In genomic region chr14:64855732-64856527, GRCh38 we compare ENCODE assay signal across 20 cellular contexts. TPM values are rescaled to one million over a fixed set of nuclear protein-coding genes. Genes with fewer than 3 reads are reported as not detected.
A peak's percentile ranks its signal among the peaks of the same experiment; 100 is the strongest.
DNase-seq lines count a peak whose midpoint lies in the region; ATAC-seq lines count a peak whose summit lies in the region.
"Had no signal": no experiment of that assay in that cellular context is flagged by ENCODE, and none has a peak within 500 bp of the region (broad histone marks: within the 10 kb centered on the region; RNA-seq: fewer than 3 reads in every experiment).

No MANE protein-coding gene starts in this region.

- H3K4me1 Mint-ChIP-seq in stimulated activated effector memory CD8-positive, alpha-beta T cell treated with anti-CD3 and anti-CD28 coated beads, Interleukin-12 subunit alpha, Interleukin-12 subunit beta, amount 100 ng/mL, for 72 hours, result no peaks in the 10 kb centered on the region
- H3K4me1 Mint-ChIP-seq: activated naive CD8-positive, alpha-beta T cell treated with anti-CD3 and anti-CD28 coated beads, Interleukin-2, amount 50 U/mL, for 24 hours had no signal

- H3K27ac Mint-ChIP-seq in stimulated activated effector memory CD8-positive, alpha-beta T cell treated with anti-CD3 and anti-CD28 coated beads, Interleukin-12 subunit alpha, Interleukin-12 subunit beta, amount 100 ng/mL, for 72 hours, result no peak overlapping the region
- H3K27ac Mint-ChIP-seq: activated CD4-positive, alpha-beta T cell treated with anti-CD3 and anti-CD28 coated beads, Interleukin-2, amount 10 ng/mL, durations not matched to agents 7 days and 5 days; activated naive CD8-positive, alpha-beta T cell treated with anti-CD3 and anti-CD28 coated beads, Interleukin-2, amount 50 U/mL, for 24 hours had no signal

- H3K4me3 Mint-ChIP-seq in stimulated activated effector memory CD8-positive, alpha-beta T cell treated with anti-CD3 and anti-CD28 coated beads, Interleukin-12 subunit alpha, Interleukin-12 subunit beta, amount 100 ng/mL, for 72 hours, result no peak overlapping the region
- H3K4me3 Mint-ChIP-seq: activated CD4-positive, alpha-beta T cell treated with anti-CD3 and anti-CD28 coated beads, Interleukin-2, amount 10 ng/mL, durations not matched to agents 7 days and 5 days; activated naive CD8-positive, alpha-beta T cell treated with anti-CD3 and anti-CD28 coated beads, Interleukin-2, amount 50 U/mL, for 24 hours; CD4-positive, CD25-positive, alpha-beta regulatory T cell had no signal

- ATAC-seq in Right ventricle myocardium superior (ENCODE audit: poor library complexity), result peak; percentile 63
- no peak for ATAC-seq in Right ventricle myocardium inferior
- peak; percentile 16 for ATAC-seq in stimulated activated effector memory CD8-positive, alpha-beta T cell treated with anti-CD3 and anti-CD28 coated beads, Interleukin-12 subunit alpha, Interleukin-12 subunit beta, amount 100 ng/mL, for 72 hours
- ATAC-seq in GM18858 (IDR thresholded peaks at IDR 0.05; ENCODE audit: unreplicated experiment), result no peak
- ATAC-seq: activated naive CD8-positive, alpha-beta T cell treated with anti-CD3 and anti-CD28 coated beads, Interleukin-2, amount 50 U/mL, for 24 hours; stimulated activated naive CD8-positive, alpha-beta T cell treated with anti-CD3 and anti-CD28 coated beads, Interleukin-15, Interleukin-2, amounts not matched to agents 100 U/mL and 50 U/mL, for 24 hours had no signal

- no peak for DNase-seq in Right ventricle myocardium superior
- DNase-seq in Right ventricle myocardium inferior (ENCODE audit: missing footprints), result no peak
- DNase-seq in NCI-H2107 treated with DMSO at 0.1 percent for 48 hours (lab: John Stamatoyannopoulos, UW; ENCODE audit: unreplicated experiment), result peak; percentile 95
- peak; percentile 93 to 97 for DNase-seq in cerebellar nuclear complex (lab: John Stamatoyannopoulos, UW)
- no peak for DNase-seq in stimulated activated effector memory CD8-positive, alpha-beta T cell treated with anti-CD3 and anti-CD28 coated beads, Interleukin-12 subunit alpha, Interleukin-12 subunit beta, amount 100 ng/mL, for 72 hours (ENCODE audit: low spot score in 2 of 2)
- DNase-seq in dermis blood vessel endothelial cell, result no peak
- DNase-seq in activated naive CD4-positive, alpha-beta T cell treated with anti-CD3 and anti-CD28 coated beads, Interleukin-2, amount 50 U/mL, for 16 hours, result no peak
- DNase-seq: ACHN; activated CD4-positive, alpha-beta T cell treated with anti-CD3 and anti-CD28 coated beads, Interleukin-2, amount 10 ng/mL, durations not matched to agents 7 days and 5 days; activated naive CD8-positive, alpha-beta T cell treated with anti-CD3 and anti-CD28 coated beads, Interleukin-2, amount 50 U/mL, for 24 hours; activated T-cell treated with anti-CD3 and anti-CD28 coated beads, Interleukin-2, amount 50 U/mL, for 1 hour; CD4-positive, CD25-positive, alpha-beta regulatory T cell; KG1; left cardiac atrium; NCI-H1417 treated with DMSO at 0.1 percent for 48 hours; pancreas; stimulated activated naive CD8-positive, alpha-beta T cell treated with anti-CD3 and anti-CD28 coated beads, Interleukin-15, Interleukin-2, amounts not matched to agents 100 U/mL and 50 U/mL, for 24 hours; T1000 had no signal

- no peaks in the 10 kb centered on the region for H3K9me3 Mint-ChIP-seq in stimulated activated effector memory CD8-positive, alpha-beta T cell treated with anti-CD3 and anti-CD28 coated beads, Interleukin-12 subunit alpha, Interleukin-12 subunit beta, amount 100 ng/mL, for 72 hours
- H3K9me3 Mint-ChIP-seq: activated CD4-positive, alpha-beta T cell treated with anti-CD3 and anti-CD28 coated beads, Interleukin-2, amount 10 ng/mL, durations not matched to agents 7 days and 5 days; activated naive CD8-positive, alpha-beta T cell treated with anti-CD3 and anti-CD28 coated beads, Interleukin-2, amount 50 U/mL, for 24 hours; CD4-positive, CD25-positive, alpha-beta regulatory T cell had no signal

- intact Hi-C loops in Right ventricle myocardium superior (cut with DNase I), result no loop called here
- intact Hi-C loops in Right ventricle myocardium inferior (cut with DNase I), result no loop called here

- H3K36me3 Mint-ChIP-seq in stimulated activated effector memory CD8-positive, alpha-beta T cell treated with anti-CD3 and anti-CD28 coated beads, Interleukin-12 subunit alpha, Interleukin-12 subunit beta, amount 100 ng/mL, for 72 hours, result no peaks in the 10 kb centered on the region
- H3K36me3 Mint-ChIP-seq: CD4-positive, CD25-positive, alpha-beta regulatory T cell had no signal

RNA-seq across cellular contexts. Expression of gene SPTB, which starts 23.8 kb away (rescaled TPM):
- 70.8 TPM for total RNA-seq in Right ventricle myocardium superior
- 79.4 TPM for total RNA-seq in Right ventricle myocardium inferior
- under 0.01 and 0.05 TPM in 2 replicates for total RNA-seq in dermis blood vessel endothelial cell
- total RNA-seq: activated CD4-positive, alpha-beta T cell treated with anti-CD3 and anti-CD28 coated beads, Interleukin-2, amount 10 ng/mL, durations not matched to agents 7 days and 5 days; SK-MEL-5 had no signal

RNA-seq across cellular contexts. Expression of gene CHURC1, which starts 58.3 kb away (rescaled TPM):
- total RNA-seq in Right ventricle myocardium superior, result 107 TPM
- 98.2 TPM for total RNA-seq in Right ventricle myocardium inferior
- total RNA-seq in dermis blood vessel endothelial cell, result 60.9 and 62.2 TPM in 2 replicates

Comparison
In these comparisons a context has a peak if more than half of its experiments do, and no peak if none do; other contexts are left out.
1. ATAC-seq: peak in Right ventricle myocardium superior (single experiment) and stimulated activated effector memory CD8-positive, alpha-beta T cell treated with anti-CD3 and anti-CD28 coated beads, Interleukin-12 subunit alpha, Interleukin-12 subunit beta, amount 100 ng/mL, for 72 hours (single experiment); none in Right ventricle myocardium inferior (single experiment) and GM18858 (single experiment).
2. DNase-seq: peak in NCI-H2107 treated with DMSO at 0.1 percent for 48 hours (single experiment) and cerebellar nuclear complex (2 of 2); none in Right ventricle myocardium superior (single experiment), Right ventricle myocardium inferior (single experiment), stimulated activated effector memory CD8-positive, alpha-beta T cell treated with anti-CD3 and anti-CD28 coated beads, Interleukin-12 subunit alpha, Interleukin-12 subunit beta, amount 100 ng/mL, for 72 hours (0 of 2), dermis blood vessel endothelial cell (single experiment) and activated naive CD4-positive, alpha-beta T cell treated with anti-CD3 and anti-CD28 coated beads, Interleukin-2, amount 50 U/mL, for 16 hours (single experiment).
3. RNA of gene SPTB, which starts 23.8 kb away (total RNA-seq): 79.4 TPM in Right ventricle myocardium inferior (single experiment) and 70.8 TPM in Right ventricle myocardium superior (single experiment); under 0.01 to 0.05 TPM in dermis blood vessel endothelial cell; every median in the first group is over 10 times any median in the second.